ENCODE assay signal across 36 cellular contexts in the genomic region with DNA sequence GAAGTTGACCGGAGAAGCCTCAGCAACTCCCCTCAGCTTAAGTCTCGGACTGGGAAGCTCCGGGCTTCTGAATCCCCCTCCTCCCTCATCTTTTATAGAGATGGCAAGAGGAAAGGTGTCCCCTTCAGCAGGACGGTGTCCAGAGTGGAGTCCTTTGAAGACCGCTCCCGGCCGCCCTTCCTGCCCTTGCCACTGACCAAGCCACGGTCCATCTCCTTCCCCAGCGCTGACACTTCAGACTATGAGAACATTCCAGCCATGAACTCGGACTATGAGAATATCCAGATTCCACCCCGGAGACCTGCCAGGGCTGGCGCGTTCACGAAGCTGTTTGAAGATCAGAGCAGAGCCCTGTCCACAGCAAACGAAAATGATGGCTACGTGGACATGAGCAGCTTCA. TPM values are rescaled to one million over a fixed set of nuclear protein-coding genes. Genes with fewer than 3 reads are reported as not detected.
"Had no signal": no experiment of that assay in that cellular context is flagged by ENCODE, and none has a peak within 500 bp of the region (broad histone marks: within the 10 kb centered on the region; RNA-seq: fewer than 3 reads in every experiment).

No MANE protein-coding gene starts in this region.

- ATAC-seq: activated CD8-positive, alpha-beta T cell treated with anti-CD3 and anti-CD28 coated beads for 36 hours; activated naive CD4-positive, alpha-beta T cell treated with anti-CD3 and anti-CD28 coated beads, Interleukin-2, amount 50 U/mL, for 72 hours; activated T-cell treated with anti-CD3 and anti-CD28 coated beads, Interleukin-2, amount 50 U/mL, for 4 hours; activated T-cell treated with anti-CD3 and anti-CD28 coated beads, Interleukin-2, amount 50 U/mL, for 72 hours; activated T-helper 17 cell treated with anti-CD3 and anti-CD28 coated beads, Interleukin-2, amount 50 U/mL, for 72 hours; body of pancreas had no signal

- H3K9me3 Mint-ChIP-seq: activated B cell treated with CpG ODN at 0.5 μM for 24 hours; activated CD4-positive, alpha-beta memory T cell treated with anti-CD3 and anti-CD28 coated beads for 36 hours; activated CD4-positive, alpha-beta T cell treated with anti-CD3 and anti-CD28 coated beads, Interleukin-2, amount 10 ng/mL, durations not matched to agents 24 days and 14 days; activated CD8-positive, alpha-beta T cell treated with anti-CD3 and anti-CD28 coated beads for 36 hours; activated naive CD4-positive, alpha-beta T cell treated with anti-CD3 and anti-CD28 coated beads for 36 hours; activated naive CD4-positive, alpha-beta T cell treated with anti-CD3 and anti-CD28 coated beads, Interleukin-2, amount 50 U/mL, for 72 hours; activated naive CD8-positive, alpha-beta T cell treated with anti-CD3 and anti-CD28 coated beads for 36 hours; activated T-cell treated with anti-CD3 and anti-CD28 coated beads, Interleukin-2, amount 50 U/mL, for 4 hours; activated T-cell treated with anti-CD3 and anti-CD28 coated beads, Interleukin-2, amount 50 U/mL, for 72 hours; activated T-helper 1 cell treated with anti-CD3 and anti-CD28 coated beads, Interleukin-12 subunit alpha, Interleukin-12 subunit beta, Interleukin-2, Interleukin-4 antibody, amounts not matched to agents 30 ng/mL and 10 ng/mL and 1 ng/mL, durations not matched to agents 14 hours and 24 hours and 36 hours; activated T-helper 17 cell treated with anti-CD3 and anti-CD28 coated beads, Interleukin-2, amount 50 U/mL, for 72 hours; T-helper 1 cell treated with Interleukin-12 subunit alpha and Interleukin-12 subunit beta and Interleukin-4 antibody, amounts not matched to agents 30 μg/mL and 1 μg/mL, for 36 hours; T-helper 2 cell treated with Interferon-gamma antibody and Interleukin-4, amounts not matched to agents 5 μg/mL and 100 μg/mL, for 36 hours had no signal

- H3K27ac ChIP-seq: adrenal gland, body of pancreas, brain microvascular endothelial cell, breast epithelium had no signal

- H3K36me3 Mint-ChIP-seq: activated CD4-positive, alpha-beta memory T cell treated with anti-CD3 and anti-CD28 coated beads for 36 hours; activated naive CD4-positive, alpha-beta T cell treated with anti-CD3 and anti-CD28 coated beads, Interleukin-2, amount 50 U/mL, for 72 hours; activated naive CD8-positive, alpha-beta T cell treated with anti-CD3 and anti-CD28 coated beads for 36 hours had no signal

- H3K27me3 ChIP-seq: adrenal gland, body of pancreas, brain microvascular endothelial cell, breast epithelium had no signal

- DNase-seq: activated B cell treated with CpG ODN at 0.5 μM for 24 hours; activated CD4-positive, alpha-beta memory T cell treated with anti-CD3 and anti-CD28 coated beads for 36 hours; activated CD4-positive, alpha-beta T cell treated with anti-CD3 and anti-CD28 coated beads for 4 hours; activated CD4-positive, alpha-beta T cell treated with anti-CD3 and anti-CD28 coated beads, Interleukin-2, amount 10 ng/mL, durations not matched to agents 24 days and 14 days; activated CD4-positive, alpha-beta T cell treated with anti-CD3 and anti-CD28 coated beads, Interleukin-2, amount 50 U/mL, for 1 hour; activated CD4-positive, alpha-beta T cell treated with anti-CD3 and anti-CD28 coated beads, Interleukin-2, amount 50 U/mL, for 4 hours; activated CD4-positive, CD25-positive, alpha-beta regulatory T cell treated with anti-CD3 and anti-CD28 coated beads, Interleukin-2, amount 50 U/mL, for 72 hours; activated CD8-positive, alpha-beta memory T cell treated with anti-CD3 and anti-CD28 coated beads, Interleukin-2, amount 50 U/mL, for 4 hours; activated CD8-positive, alpha-beta T cell treated with anti-CD3 and anti-CD28 coated beads for 36 hours; activated effector memory CD4-positive, alpha-beta T cell treated with anti-CD3 and anti-CD28 coated beads, Interleukin-2, amount 50 U/mL, for 16 hours; activated gamma-delta T cell treated with Interleukin-2 at 50 U/mL for 16 hours; activated naive CD4-positive, alpha-beta T cell; activated naive CD4-positive, alpha-beta T cell treated with anti-CD3 and anti-CD28 coated beads for 36 hours; activated naive CD4-positive, alpha-beta T cell treated with anti-CD3 and anti-CD28 coated beads, Interleukin-2, amount 50 U/mL, for 16 hours; activated naive CD8-positive, alpha-beta T cell treated with anti-CD3 and anti-CD28 coated beads for 36 hours; activated T-cell treated with anti-CD3 and anti-CD28 coated beads for 4 hours; activated T-cell treated with anti-CD3 and anti-CD28 coated beads, Interleukin-2, amount 50 U/mL, for 1 hour; activated T-cell treated with anti-CD3 and anti-CD28 coated beads, Interleukin-2, amount 50 U/mL, for 4 hours; activated T-cell treated with anti-CD3 and anti-CD28 coated beads, Interleukin-2, amount 50 U/mL, for 72 hours; adrenal gland; amniotic stem cell; aorta; body of pancreas; brain microvascular endothelial cell; central memory CD4-positive, alpha-beta T cell; SW 1271; T-helper 1 cell; T-helper 2 cell; T-helper 9 cell had no signal

- H3K36me3 ChIP-seq: adrenal gland, brain microvascular endothelial cell, breast epithelium had no signal

- H3K4me1 ChIP-seq: body of pancreas, breast epithelium had no signal

- H3K27ac Mint-ChIP-seq: activated B cell treated with CpG ODN at 0.5 μM for 24 hours; activated CD4-positive, alpha-beta memory T cell treated with anti-CD3 and anti-CD28 coated beads for 36 hours; activated CD4-positive, alpha-beta T cell treated with anti-CD3 and anti-CD28 coated beads, Interleukin-2, amount 10 ng/mL, durations not matched to agents 24 days and 14 days; activated CD8-positive, alpha-beta T cell treated with anti-CD3 and anti-CD28 coated beads for 36 hours; activated naive CD4-positive, alpha-beta T cell treated with anti-CD3 and anti-CD28 coated beads for 36 hours; activated naive CD8-positive, alpha-beta T cell treated with anti-CD3 and anti-CD28 coated beads for 36 hours; activated T-cell treated with anti-CD3 and anti-CD28 coated beads, Interleukin-2, amount 50 U/mL, for 72 hours; activated T-helper 1 cell treated with anti-CD3 and anti-CD28 coated beads, Interleukin-12 subunit alpha, Interleukin-12 subunit beta, Interleukin-2, Interleukin-4 antibody, amounts not matched to agents 30 ng/mL and 10 ng/mL and 1 ng/mL, durations not matched to agents 14 hours and 24 hours and 36 hours; activated T-helper 17 cell treated with anti-CD3 and anti-CD28 coated beads, Interleukin-2, amount 50 U/mL, for 72 hours; T-helper 1 cell treated with Interleukin-12 subunit alpha and Interleukin-12 subunit beta and Interleukin-4 antibody, amounts not matched to agents 30 μg/mL and 1 μg/mL, for 36 hours; T-helper 2 cell treated with Interferon-gamma antibody and Interleukin-4, amounts not matched to agents 5 μg/mL and 100 μg/mL, for 36 hours had no signal

- H3K4me3 ChIP-seq: adrenal gland, body of pancreas, breast epithelium had no signal

- H3K4me3 Mint-ChIP-seq: activated B cell treated with CpG ODN at 0.5 μM for 24 hours; activated CD4-positive, alpha-beta memory T cell treated with anti-CD3 and anti-CD28 coated beads for 36 hours; activated CD4-positive, alpha-beta T cell treated with anti-CD3 and anti-CD28 coated beads, Interleukin-2, amount 10 ng/mL, durations not matched to agents 24 days and 14 days; activated CD8-positive, alpha-beta T cell treated with anti-CD3 and anti-CD28 coated beads for 36 hours; activated naive CD4-positive, alpha-beta T cell treated with anti-CD3 and anti-CD28 coated beads for 36 hours; activated naive CD8-positive, alpha-beta T cell treated with anti-CD3 and anti-CD28 coated beads for 36 hours; activated T-cell treated with anti-CD3 and anti-CD28 coated beads, Interleukin-2, amount 50 U/mL, for 4 hours; activated T-cell treated with anti-CD3 and anti-CD28 coated beads, Interleukin-2, amount 50 U/mL, for 72 hours; activated T-helper 1 cell treated with anti-CD3 and anti-CD28 coated beads, Interleukin-12 subunit alpha, Interleukin-12 subunit beta, Interleukin-2, Interleukin-4 antibody, amounts not matched to agents 30 ng/mL and 10 ng/mL and 1 ng/mL, durations not matched to agents 14 hours and 24 hours and 36 hours; activated T-helper 17 cell treated with anti-CD3 and anti-CD28 coated beads, Interleukin-2, amount 50 U/mL, for 72 hours; T-helper 1 cell treated with Interleukin-12 subunit alpha and Interleukin-12 subunit beta and Interleukin-4 antibody, amounts not matched to agents 30 μg/mL and 1 μg/mL, for 36 hours; T-helper 2 cell treated with Interferon-gamma antibody and Interleukin-4, amounts not matched to agents 5 μg/mL and 100 μg/mL, for 36 hours had no signal

- H3K4me1 Mint-ChIP-seq: activated B cell treated with CpG ODN at 0.5 μM for 24 hours; activated CD4-positive, alpha-beta T cell treated with anti-CD3 and anti-CD28 coated beads, Interleukin-2, amount 10 ng/mL, durations not matched to agents 24 days and 14 days; activated naive CD8-positive, alpha-beta T cell treated with anti-CD3 and anti-CD28 coated beads for 36 hours; activated T-helper 17 cell treated with anti-CD3 and anti-CD28 coated beads, Interleukin-2, amount 50 U/mL, for 72 hours had no signal

RNA-seq across cellular contexts. Expression of a gene that starts 2.4 kb away (rescaled TPM):
- total RNA-seq: activated B cell treated with CpG ODN at 0.5 μM for 24 hours; activated CD8-positive, alpha-beta memory T cell treated with anti-CD3 and anti-CD28 coated beads for 36 hours; activated CD8-positive, alpha-beta T cell treated with anti-CD3 and anti-CD28 coated beads for 36 hours; activated naive CD4-positive, alpha-beta T cell treated with anti-CD3 and anti-CD28 coated beads for 36 hours; activated naive CD4-positive, alpha-beta T cell treated with anti-CD3 and anti-CD28 coated beads, Interleukin-2, amount 50 U/mL, for 72 hours; activated T-cell treated with anti-CD3 and anti-CD28 coated beads, Interleukin-2, amount 50 U/mL, for 72 hours; activated T-helper 1 cell treated with anti-CD3 and anti-CD28 coated beads, Interleukin-12 subunit alpha, Interleukin-12 subunit beta, Interleukin-2, Interleukin-4 antibody, amounts not matched to agents 30 ng/mL and 10 ng/mL and 1 ng/mL, durations not matched to agents 14 hours and 24 hours and 36 hours had no signal
